ENCODE assay signal across 1 cellular context in the genomic region with DNA sequence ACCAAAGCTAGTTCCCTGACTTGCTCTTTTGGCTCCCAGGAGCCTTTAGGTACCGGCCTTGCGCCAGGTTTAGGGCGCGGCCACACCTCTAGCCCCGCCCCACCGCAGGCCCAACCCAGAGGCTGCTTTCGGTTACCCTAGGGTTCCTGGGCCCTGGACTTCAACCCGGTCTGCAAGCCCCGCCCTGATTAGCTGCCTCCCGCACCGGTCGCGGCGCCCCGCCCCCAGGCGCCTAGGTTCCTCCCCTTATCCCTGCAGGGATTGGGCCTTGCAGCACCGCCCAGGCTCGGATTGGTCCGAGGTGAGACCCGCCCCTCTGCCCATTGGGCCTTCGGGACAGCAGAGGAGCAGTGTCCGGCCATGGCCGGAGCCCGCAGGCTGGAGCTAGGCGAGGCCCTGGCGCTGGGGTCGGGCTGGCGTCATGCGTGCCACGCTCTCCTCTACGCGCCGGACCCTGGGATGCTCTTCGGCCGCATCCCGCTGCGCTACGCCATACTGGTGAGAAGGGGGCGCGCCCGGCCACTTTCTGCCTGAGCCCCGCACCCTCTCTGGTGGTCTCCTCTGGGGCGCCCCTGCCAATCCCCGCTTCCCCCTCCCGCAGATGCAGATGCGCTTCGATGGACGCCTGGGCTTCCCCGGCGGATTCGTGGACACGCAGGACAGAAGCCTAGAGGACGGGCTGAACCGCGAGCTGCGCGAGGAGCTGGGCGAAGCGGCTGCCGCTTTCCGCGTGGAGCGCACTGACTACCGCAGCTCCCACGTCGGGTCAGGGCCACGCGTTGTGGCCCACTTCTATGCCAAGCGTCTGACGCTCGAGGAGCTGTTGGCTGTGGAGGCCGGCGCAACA.
TF ChIP-seq lines count a peak whose summit lies in the region.

Gene NUDT16 (plus strand): TSS at position 330 of the 847 bp plus-strand sequence. CDS start 31 bp downstream, at position 361.

TF ChIP-seq in K562, 482 proteins besides CTCF, POLR2A, EP300 and RAD21 (continued from another document):
- TF ChIP-seq, protein P1, sequence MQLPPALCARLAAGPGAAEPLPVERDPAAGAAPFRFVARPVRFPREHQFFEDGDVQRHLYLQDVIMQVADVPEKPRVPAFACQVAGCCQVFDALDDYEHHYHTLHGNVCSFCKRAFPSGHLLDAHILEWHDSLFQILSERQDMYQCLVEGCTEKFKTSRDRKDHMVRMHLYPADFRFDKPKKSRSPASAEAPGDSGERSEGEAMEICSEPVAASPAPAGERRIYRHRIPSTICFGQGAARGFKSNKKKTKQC (CRISPR knock-in tag; IDR thresholded peaks at IDR 0.05): peak; percentile 48; the same call in 1 of the 2 replicates
- TF ChIP-seq POLR2AphosphoS2 (IDR thresholded peaks at IDR 0.05; ENCODE audit: low read length) (no peak), E2F3 (CRISPR knock-in tag; IDR thresholded peaks at IDR 0.05) (no peak), KLF1 (tag; IDR thresholded peaks at IDR 0.05) (peak; percentile 61; the same call in 1 of the 2 replicates), ZNF311 (CRISPR knock-in tag; IDR thresholded peaks at IDR 0.05) (no peak), ZNF766 (CRISPR knock-in tag; conservative IDR thresholded peaks at IDR 0.05) (no peak), TAF9B (IDR thresholded peaks at IDR 0.05; ENCODE audit: partially characterized antibody) (peak; percentile 15), WHSC1 (IDR thresholded peaks at IDR 0.05; ENCODE audit: low read length) (no peak), HNRNPH1 (optimal IDR thresholded peaks at IDR 0.05; ENCODE audit: low read depth, low read length) (no peak), YY1 (IDR thresholded peaks at IDR 0.05; ENCODE audit: borderline replicate concordance in 1 of 3, control insufficient read depth in 1 of 3, extremely low read depth in 1 of 3, insufficient read depth in 3 of 3, insufficient read length in 1 of 3, insufficient replicate concordance in 2 of 3, low read depth in 1 of 3, low read length in 2 of 3) (peak; percentile 57 to 91 (median 85)), ZC3H11A (IDR thresholded peaks at IDR 0.05; ENCODE audit: low read depth, low read length) (no peak), ZNF79 (CRISPR knock-in tag; IDR thresholded peaks at IDR 0.05; ENCODE audit: low read depth) (no peak), ETV5 (CRISPR knock-in tag; IDR thresholded peaks at IDR 0.05; ENCODE audit: low read depth) (no peak), RB1 (IDR thresholded peaks at IDR 0.05; ENCODE audit: low read depth) (peak; percentile 37; the same call in 1 of the 2 replicates), ZC3H4 (CRISPR knock-in tag; IDR thresholded peaks at IDR 0.05; ENCODE audit: borderline replicate concordance) (no peak), RBM39 (optimal IDR thresholded peaks at IDR 0.05; ENCODE audit: low read depth, low read length) (no peak), ZNF224 (CRISPR knock-in tag; IDR thresholded peaks at IDR 0.05) (no peak), HDAC2 (IDR thresholded peaks at IDR 0.05) (no peak), ZMIZ1 (IDR thresholded peaks at IDR 0.05; ENCODE audit: low read depth in 2 of 2, low read length in 2 of 2) (no peak), EWSR1 (IDR thresholded peaks at IDR 0.05; ENCODE audit: borderline replicate concordance, low read depth, partially characterized antibody) (no peak), ZNF431 (CRISPR knock-in tag; IDR thresholded peaks at IDR 0.05) (peak; percentile 22; the same call in 1 of the 2 replicates), CXXC5 (CRISPR knock-in tag; IDR thresholded peaks at IDR 0.05) (peak; percentile 33; the same call in 1 of the 2 replicates), ESRRA (IDR thresholded peaks at IDR 0.05; ENCODE audit: borderline replicate concordance, low read depth) (peak; percentile 32; the same call in 1 of the 2 replicates), RAD51 (IDR thresholded peaks at IDR 0.05; ENCODE audit: borderline replicate concordance, low read depth) (no peak), MEF2D (tag; conservative IDR thresholded peaks at IDR 0.05; ENCODE audit: low read depth) (no peak), TARDBP (IDR thresholded peaks at IDR 0.05) (no peak), RUNX1 (IDR thresholded peaks at IDR 0.05; ENCODE audit: low read depth) (no peak), CHD1 (IDR thresholded peaks at IDR 0.05; ENCODE audit: low read length) (peak; percentile 89), ZNF324 (CRISPR knock-in tag; IDR thresholded peaks at IDR 0.05) (no peak), KAT8 (IDR thresholded peaks at IDR 0.05; ENCODE audit: low read depth) (no peak), SP1 (CRISPR knock-in tag; IDR thresholded peaks at IDR 0.05) (peak; percentile 87), ZBTB1 (CRISPR knock-in tag; IDR thresholded peaks at IDR 0.05; ENCODE audit: borderline replicate concordance, low read depth) (no peak), C11orf30 (IDR thresholded peaks at IDR 0.05; ENCODE audit: low read depth) (0 out of 2 replicates have a peak, but pooled peaks have one; percentile 1), KDM2B (CRISPR knock-in tag; IDR thresholded peaks at IDR 0.05) (no peak), ZNF384 (IDR thresholded peaks at IDR 0.05; ENCODE audit: low read depth, low read length) (no peak), BCLAF1 (IDR thresholded peaks at IDR 0.05; ENCODE audit: borderline replicate concordance in 1 of 2, control insufficient read depth in 1 of 2, low read depth in 2 of 2, low read length in 1 of 2) (no peak), ZNF239 (CRISPR knock-in tag; IDR thresholded peaks at IDR 0.05) (no peak), ZFX (CRISPR knock-in tag; IDR thresholded peaks at IDR 0.05) (peak; percentile 91), ZNF184 (CRISPR knock-in tag; IDR thresholded peaks at IDR 0.05) (no peak), ARNT (IDR thresholded peaks at IDR 0.05) (no peak), GATAD2A (IDR thresholded peaks at IDR 0.05) (no peak), SAFB (IDR thresholded peaks at IDR 0.05; ENCODE audit: borderline replicate concordance, low read depth, low read length) (peak; percentile 62; the same call in 1 of the 2 replicates)
- TF ChIP-seq, protein P2, sequence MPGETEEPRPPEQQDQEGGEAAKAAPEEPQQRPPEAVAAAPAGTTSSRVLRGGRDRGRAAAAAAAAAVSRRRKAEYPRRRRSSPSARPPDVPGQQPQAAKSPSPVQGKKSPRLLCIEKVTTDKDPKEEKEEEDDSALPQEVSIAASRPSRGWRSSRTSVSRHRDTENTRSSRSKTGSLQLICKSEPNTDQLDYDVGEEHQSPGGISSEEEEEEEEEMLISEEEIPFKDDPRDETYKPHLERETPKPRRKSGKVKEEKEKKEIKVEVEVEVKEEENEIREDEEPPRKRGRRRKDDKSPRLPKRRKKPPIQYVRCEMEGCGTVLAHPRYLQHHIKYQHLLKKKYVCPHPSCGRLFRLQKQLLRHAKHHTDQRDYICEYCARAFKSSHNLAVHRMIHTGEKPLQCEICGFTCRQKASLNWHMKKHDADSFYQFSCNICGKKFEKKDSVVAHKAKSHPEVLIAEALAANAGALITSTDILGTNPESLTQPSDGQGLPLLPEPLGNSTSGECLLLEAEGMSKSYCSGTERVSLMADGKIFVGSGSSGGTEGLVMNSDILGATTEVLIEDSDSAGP (CRISPR knock-in tag; IDR thresholded peaks at IDR 0.05): no peak
- TF ChIP-seq, protein P3, sequence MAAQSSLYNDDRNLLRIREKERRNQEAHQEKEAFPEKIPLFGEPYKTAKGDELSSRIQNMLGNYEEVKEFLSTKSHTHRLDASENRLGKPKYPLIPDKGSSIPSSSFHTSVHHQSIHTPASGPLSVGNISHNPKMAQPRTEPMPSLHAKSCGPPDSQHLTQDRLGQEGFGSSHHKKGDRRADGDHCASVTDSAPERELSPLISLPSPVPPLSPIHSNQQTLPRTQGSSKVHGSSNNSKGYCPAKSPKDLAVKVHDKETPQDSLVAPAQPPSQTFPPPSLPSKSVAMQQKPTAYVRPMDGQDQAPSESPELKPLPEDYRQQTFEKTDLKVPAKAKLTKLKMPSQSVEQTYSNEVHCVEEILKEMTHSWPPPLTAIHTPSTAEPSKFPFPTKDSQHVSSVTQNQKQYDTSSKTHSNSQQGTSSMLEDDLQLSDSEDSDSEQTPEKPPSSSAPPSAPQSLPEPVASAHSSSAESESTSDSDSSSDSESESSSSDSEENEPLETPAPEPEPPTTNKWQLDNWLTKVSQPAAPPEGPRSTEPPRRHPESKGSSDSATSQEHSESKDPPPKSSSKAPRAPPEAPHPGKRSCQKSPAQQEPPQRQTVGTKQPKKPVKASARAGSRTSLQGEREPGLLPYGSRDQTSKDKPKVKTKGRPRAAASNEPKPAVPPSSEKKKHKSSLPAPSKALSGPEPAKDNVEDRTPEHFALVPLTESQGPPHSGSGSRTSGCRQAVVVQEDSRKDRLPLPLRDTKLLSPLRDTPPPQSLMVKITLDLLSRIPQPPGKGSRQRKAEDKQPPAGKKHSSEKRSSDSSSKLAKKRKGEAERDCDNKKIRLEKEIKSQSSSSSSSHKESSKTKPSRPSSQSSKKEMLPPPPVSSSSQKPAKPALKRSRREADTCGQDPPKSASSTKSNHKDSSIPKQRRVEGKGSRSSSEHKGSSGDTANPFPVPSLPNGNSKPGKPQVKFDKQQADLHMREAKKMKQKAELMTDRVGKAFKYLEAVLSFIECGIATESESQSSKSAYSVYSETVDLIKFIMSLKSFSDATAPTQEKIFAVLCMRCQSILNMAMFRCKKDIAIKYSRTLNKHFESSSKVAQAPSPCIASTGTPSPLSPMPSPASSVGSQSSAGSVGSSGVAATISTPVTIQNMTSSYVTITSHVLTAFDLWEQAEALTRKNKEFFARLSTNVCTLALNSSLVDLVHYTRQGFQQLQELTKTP (IDR thresholded peaks at IDR 0.05; ENCODE audit: low read depth in 1 of 2, partially characterized antibody in 2 of 2): no peak
- TF ChIP-seq, protein P4, sequence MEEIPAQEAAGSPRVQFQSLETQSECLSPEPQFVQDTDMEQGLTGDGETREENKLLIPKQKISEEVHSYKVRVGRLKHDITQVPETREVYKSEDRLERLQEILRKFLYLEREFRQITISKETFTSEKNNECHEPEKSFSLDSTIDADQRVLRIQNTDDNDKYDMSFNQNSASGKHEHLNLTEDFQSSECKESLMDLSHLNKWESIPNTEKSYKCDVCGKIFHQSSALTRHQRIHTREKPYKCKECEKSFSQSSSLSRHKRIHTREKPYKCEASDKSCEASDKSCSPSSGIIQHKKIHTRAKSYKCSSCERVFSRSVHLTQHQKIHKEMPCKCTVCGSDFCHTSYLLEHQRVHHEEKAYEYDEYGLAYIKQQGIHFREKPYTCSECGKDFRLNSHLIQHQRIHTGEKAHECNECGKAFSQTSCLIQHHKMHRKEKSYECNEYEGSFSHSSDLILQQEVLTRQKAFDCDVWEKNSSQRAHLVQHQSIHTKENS (CRISPR knock-in tag; IDR thresholded peaks at IDR 0.05): no peak
- TF ChIP-seq, protein P5, sequence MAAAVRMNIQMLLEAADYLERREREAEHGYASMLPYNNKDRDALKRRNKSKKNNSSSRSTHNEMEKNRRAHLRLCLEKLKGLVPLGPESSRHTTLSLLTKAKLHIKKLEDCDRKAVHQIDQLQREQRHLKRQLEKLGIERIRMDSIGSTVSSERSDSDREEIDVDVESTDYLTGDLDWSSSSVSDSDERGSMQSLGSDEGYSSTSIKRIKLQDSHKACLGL (CRISPR knock-in tag; IDR thresholded peaks at IDR 0.05; ENCODE audit: borderline replicate concordance, poor library complexity, severe bottlenecking): no peak
TF ChIP-seq in K562: peak in this region for 70.
